ENCODE assay signal across 7 cellular contexts in genomic region chr20:2874456-2874855, GRCh38.
DNase-seq lines count a peak whose midpoint lies in the region; ATAC-seq and TF ChIP-seq lines count a peak whose summit lies in the region.

No MANE protein-coding gene starts in this region.

- peak overlapping the region; percentile 59 for H3K4me3 ChIP-seq in GM12875 (ENCODE audit: low read depth, low read length)
- H3K4me3 ChIP-seq in OCI-LY1 (ENCODE audit: low read depth, low read length, poor library complexity, severe bottlenecking), result peak overlapping the region; percentile 83
- H3K4me3 ChIP-seq in effector memory CD4-positive, alpha-beta T cell (ENCODE audit: insufficient read depth, low read depth, low read length, poor library complexity, severe bottlenecking), result peak overlapping the region; percentile 88
- peak overlapping the region; percentile 82 for H3K4me3 ChIP-seq in neuron (ENCODE audit: low read length)

- H3K4me1 ChIP-seq in OCI-LY1 (ENCODE audit: insufficient read depth, low read length, severe bottlenecking) (peaks cover 43% of the 10 kb centered on the region), neuron (ENCODE audit: insufficient read depth, low read length) (peaks cover 28% of the 10 kb centered on the region)
- H3K4me1 ChIP-seq in effector memory CD4-positive, alpha-beta T cell (ENCODE audit: control insufficient read depth, insufficient read depth, low read length, poor library complexity, severe bottlenecking), result peaks cover 23% of the 10 kb centered on the region

- peak overlapping the region; percentile 88 for H3K9ac ChIP-seq in OCI-LY1 (ENCODE audit: low read length)

- H3K9me3 ChIP-seq in OCI-LY1 (ENCODE audit: low read length), result no peaks in the 10 kb centered on the region
- H3K9me3 ChIP-seq in effector memory CD4-positive, alpha-beta T cell (ENCODE audit: control insufficient read depth, low read length), result no peaks in the 10 kb centered on the region
- H3K9me3 ChIP-seq in neuron (ENCODE audit: low read length), result no peaks in the 10 kb centered on the region

- H3F3A ChIP-seq in OCI-LY1 (ENCODE audit: insufficient read depth, low read length), result no peaks in the 10 kb centered on the region

- peak overlapping the region; percentile 8 for H3K27ac ChIP-seq in OCI-LY1 (ENCODE audit: low read depth, low read length, poor library complexity, severe bottlenecking)
- peak overlapping the region; percentile 57 for H3K27ac ChIP-seq in effector memory CD4-positive, alpha-beta T cell (ENCODE audit: insufficient read depth, low read length, poor library complexity, severe bottlenecking)

- H3K79me2 ChIP-seq in OCI-LY1 (ENCODE audit: insufficient read depth, low read length), result peaks cover 39% of the 10 kb centered on the region

- no peaks in the 10 kb centered on the region for H4K20me1 ChIP-seq in OCI-LY1 (ENCODE audit: insufficient read depth, low read length)

- H2AFZ ChIP-seq in OCI-LY1 (ENCODE audit: low read length) (no peak overlapping the region), neuron (ENCODE audit: low read depth, low read length) (no peak overlapping the region)

- H3K36me3 ChIP-seq in OCI-LY1 (ENCODE audit: insufficient read depth, low read length) (no peaks in the 10 kb centered on the region), neuron (ENCODE audit: insufficient read depth, low read length) (peaks cover 4% of the 10 kb centered on the region)
- H3K36me3 ChIP-seq in effector memory CD4-positive, alpha-beta T cell (ENCODE audit: control insufficient read depth, insufficient read depth, low read length), result no peaks in the 10 kb centered on the region

- H3K27me3 ChIP-seq in OCI-LY1 (ENCODE audit: insufficient read depth, low read length), result no peaks in the 10 kb centered on the region
- H3K27me3 ChIP-seq in effector memory CD4-positive, alpha-beta T cell (replicated peaks; ENCODE audit: control insufficient read depth, insufficient read depth, low read length, poor library complexity, severe bottlenecking), result no peaks in the 10 kb centered on the region
- H3K27me3 ChIP-seq in neuron (ENCODE audit: insufficient read depth, low read length), result no peaks in the 10 kb centered on the region

- H3K9me2 ChIP-seq in OCI-LY1 (ENCODE audit: low read depth, low read length), result no peaks in the 10 kb centered on the region

- peak overlapping the region; percentile 97 for H3K4me2 ChIP-seq in OCI-LY1 (ENCODE audit: low read length)

- TF ChIP-seq CTCF in GM12875 (IDR thresholded peaks at IDR 0.05; ENCODE audit: borderline replicate concordance, insufficient read depth, low read depth, low read length) (no peak), OCI-LY1 (IDR thresholded peaks at IDR 0.05; ENCODE audit: low read length) (no peak)

- DNase-seq in effector memory CD4-positive, alpha-beta T cell, result no peak
- DNase-seq in Kasumi-1 (lab: John Stamatoyannopoulos, UW) (no peak), T-helper 9 cell (no peak)

- no peak for ATAC-seq in GM21381 (IDR thresholded peaks at IDR 0.05; ENCODE audit: unreplicated experiment)
